ENCODE assay signal across 27 cellular contexts in the genomic region with DNA sequence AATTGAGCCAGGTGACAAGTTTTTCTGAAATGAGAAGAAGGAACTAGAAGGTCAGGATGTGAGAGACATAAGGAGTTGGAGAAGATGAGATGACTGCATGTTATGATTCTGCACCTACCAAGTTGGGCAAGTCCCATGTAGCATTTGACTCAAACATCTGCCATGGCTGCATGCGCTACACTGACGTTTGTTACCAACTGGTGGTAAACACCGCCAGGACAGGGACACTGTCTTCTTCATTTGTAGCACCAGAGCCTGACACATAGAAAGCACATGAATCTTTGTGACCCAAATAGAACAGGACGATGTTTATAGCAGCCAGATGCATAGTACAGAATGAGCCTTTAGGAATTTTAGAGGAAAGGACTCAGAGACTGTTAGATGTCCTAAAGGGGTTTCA.
"Had no signal": no experiment of that assay in that cellular context is flagged by ENCODE, and none has a peak within 500 bp of the region (broad histone marks: within the 10 kb centered on the region; RNA-seq: fewer than 3 reads in every experiment).

No MANE protein-coding gene starts in this region.

- H3K36me3 ChIP-seq: suprapubic skin, thoracic aorta, thyroid gland, tibial artery, tibial nerve, transverse colon, upper lobe of left lung, upper lobe of right lung, uterus, vagina had no signal

- H3K27me3 ChIP-seq: stomach, suprapubic skin, testis, thyroid gland, tibial artery, tibial nerve, transverse colon, upper lobe of left lung, upper lobe of right lung, uterus, vagina had no signal

- H3K4me1 ChIP-seq: stomach, suprapubic skin, testis, tibial nerve, transverse colon, upper lobe of left lung, upper lobe of right lung, uterus, vagina had no signal

- FAIRE-seq: urothelium cell line had no signal

- H3K4me3 ChIP-seq: stomach, suprapubic skin, testis, thoracic aorta, thyroid gland, tibial artery, tibial nerve, transverse colon, upper lobe of left lung, upper lobe of right lung, uterus, vagina had no signal

- DNase-seq: stimulated activated CD4-positive, alpha-beta T cell treated with anti-CD3 and anti-CD28 coated beads, Interleukin-2, amount 100 ng/mL, for 48 hours; stimulated activated CD4-positive, alpha-beta T cell treated with anti-CD3 and anti-CD28 coated beads, Interleukin-4, amount 100 ng/mL, for 1 hour; stimulated activated CD4-positive, alpha-beta T cell treated with anti-CD3 and anti-CD28 coated beads, Interleukin-4, amount 100 ng/mL, for 24 hours; stimulated activated CD4-positive, alpha-beta T cell treated with anti-CD3 and anti-CD28 coated beads, Interleukin-4, amount 100 ng/mL, for 4 hours; stimulated activated CD8-positive, alpha-beta memory T cell treated with anti-CD3 and anti-CD28 coated beads, Interleukin-4, amount 100 ng/mL, for 48 hours; stimulated activated naive B cell treated with anti-CD40 and anti-IgM and Interleukin-4, amounts not matched to agents 10 μg/mL and 1 μg/mL and 100 μg/mL, for 72 hours; stimulated activated naive CD4-positive, alpha-beta T cell; stimulated activated naive CD4-positive, alpha-beta T cell treated with Interleukin-2 at 50 U/mL for 16 hours; stimulated activated naive CD8-positive, alpha-beta T cell treated with anti-CD3 and anti-CD28 coated beads, Interleukin-15, amount 100 ng/mL, for 72 hours; stimulated activated naive CD8-positive, alpha-beta T cell treated with anti-CD3 and anti-CD28 coated beads, Interleukin-15, Interleukin-2, amounts not matched to agents 100 U/mL and 50 U/mL, for 24 hours; stomach; substantia nigra; testis; thyroid gland; tibial artery; transverse colon; trophoblast cell; upper lobe of left lung; upper lobe of right lung; uterus had no signal

- H3K27ac ChIP-seq: stomach, suprapubic skin, testis, thoracic aorta, thyroid gland, tibial artery, tibial nerve, transverse colon, upper lobe of left lung, upper lobe of right lung, uterus, vagina had no signal

- H3K9me3 ChIP-seq: testis, thyroid gland, transverse colon, uterus, vagina had no signal

- ATAC-seq: stimulated activated effector memory CD8-positive, alpha-beta T cell treated with anti-CD3 and anti-CD28 coated beads, Interleukin-12 subunit alpha, Interleukin-12 subunit beta, amount 100 ng/mL, for 72 hours; stimulated activated memory B cell treated with anti-CD40 and anti-IgM and Interleukin-4, amounts not matched to agents 10 μg/mL and 1 μg/mL and 100 μg/mL, for 72 hours; stimulated activated naive B cell treated with anti-CD40 and anti-IgM and Interleukin-4, amounts not matched to agents 10 μg/mL and 1 μg/mL and 100 μg/mL, for 72 hours; stimulated activated naive CD8-positive, alpha-beta T cell treated with anti-CD3 and anti-CD28 coated beads, Interleukin-15, amount 100 ng/mL, for 72 hours; stimulated activated naive CD8-positive, alpha-beta T cell treated with anti-CD3 and anti-CD28 coated beads, Interleukin-15, Interleukin-2, amounts not matched to agents 100 U/mL and 50 U/mL, for 24 hours; upper lobe of right lung had no signal
